16 cellular contexts compared by ENCODE assay signal in genomic region chr7:1248459-1249131, GRCh38. TPM values are rescaled to one million over a fixed set of nuclear protein-coding genes. Genes with fewer than 3 reads are reported as not detected.
A peak's percentile ranks its signal among the peaks of the same experiment; 100 is the strongest.
DNase-seq lines count a peak whose midpoint lies in the region; ATAC-seq and TF ChIP-seq lines count a peak whose summit lies in the region.
"Had no signal": no experiment of that assay in that cellular context is flagged by ENCODE, and none has a peak within 500 bp of the region (broad histone marks: within the 10 kb centered on the region; RNA-seq: fewer than 3 reads in every experiment).

No MANE protein-coding gene starts in this region.

- DNase-seq in NCI-H524 (lab: John Stamatoyannopoulos, UW) (peak; percentile 13 to 59), NCI-H524 treated with DMSO at 0.1 percent for 48 hours (lab: John Stamatoyannopoulos, UW) (no peak), H7 (peak; percentile 88), chondrocyte (ENCODE audit: low spot score) (peak; percentile 73), neural crest cell (ENCODE audit: low read depth, low spot score) (no peak), BE2C (no peak)
- DNase-seq: Karpas-422; NCI-H1436 treated with DMSO at 0.1 percent for 48 hours; stimulated activated CD4-positive, alpha-beta T cell treated with anti-CD3 and anti-CD28 coated beads, Interleukin-2, amount 100 ng/mL, for 24 hours; T-helper 1 cell; upper lobe of right lung had no signal

- no peaks in the 10 kb centered on the region for H3K36me3 Mint-ChIP-seq in chondrocyte (ENCODE audit: low read depth)
- no peaks in the 10 kb centered on the region for H3K36me3 Mint-ChIP-seq in neural crest cell (ENCODE audit: low read depth)

- H3K4me1 Mint-ChIP-seq in chondrocyte (ENCODE audit: low read depth): no peaks in the 10 kb centered on the region
- H3K4me1 Mint-ChIP-seq in neural crest cell: peaks cover 4% of the 10 kb centered on the region

- peaks cover 54% of the 10 kb centered on the region for H3K27me3 Mint-ChIP-seq in chondrocyte (ENCODE audit: low read depth)
- peaks cover 90% of the 10 kb centered on the region for H3K27me3 Mint-ChIP-seq in neural crest cell (ENCODE audit: low read depth)

- H3K36me3 ChIP-seq in H7 (replicated peaks; ENCODE audit: control insufficient read depth, insufficient read depth, low read length) (no peaks in the 10 kb centered on the region), BE2C (no peaks in the 10 kb centered on the region)
- H3K36me3 ChIP-seq: upper lobe of right lung had no signal

- H3K27ac Mint-ChIP-seq in chondrocyte (ENCODE audit: unreplicated experiment) (no peak overlapping the region), neural crest cell (ENCODE audit: unreplicated experiment) (no peak overlapping the region)

- H3K27me3 ChIP-seq in H7 (ENCODE audit: control insufficient read depth, insufficient read depth, low read length) (peaks cover 70% of the 10 kb centered on the region), BE2C (peaks cover 95% of the 10 kb centered on the region)

- no peaks in the 10 kb centered on the region for H3K9me3 ChIP-seq in BE2C
- H3K9me3 ChIP-seq: upper lobe of right lung had no signal

- H3K4me1 ChIP-seq in BE2C: no peaks in the 10 kb centered on the region

- no peaks in the 10 kb centered on the region for H3K9me3 Mint-ChIP-seq in chondrocyte (ENCODE audit: low read depth)
- H3K9me3 Mint-ChIP-seq in neural crest cell: no peaks in the 10 kb centered on the region

- ATAC-seq in HG03025 (IDR thresholded peaks at IDR 0.05; ENCODE audit: low FRiP score, unreplicated experiment): no peak
- no peak for ATAC-seq in HG03432 (IDR thresholded peaks at IDR 0.05; ENCODE audit: unreplicated experiment)
- ATAC-seq: upper lobe of right lung had no signal

- no peak overlapping the region for H3K4me3 ChIP-seq in H7 (ENCODE audit: insufficient read depth, low read depth, low read length)
- H3K4me3 ChIP-seq in BE2C (ENCODE audit: low read depth, low read length): no peak overlapping the region
- H3K4me3 ChIP-seq: upper lobe of right lung had no signal

- no peak overlapping the region for H3K4me3 Mint-ChIP-seq in chondrocyte (ENCODE audit: unreplicated experiment)
- H3K4me3 Mint-ChIP-seq in neural crest cell: peak overlapping the region; percentile 15

- no peak for TF ChIP-seq CTCF in chondrocyte (IDR thresholded peaks at IDR 0.05)
- no peak for TF ChIP-seq CTCF in neural crest cell (conservative IDR thresholded peaks at IDR 0.05)
- TF ChIP-seq CTCF in BE2C (IDR thresholded peaks at IDR 0.05; ENCODE audit: low read depth, low read length): no peak

RNA-seq across cellular contexts. Expression of gene UNCX, which starts 15.9 kb away (rescaled TPM):
- not detected in 2 replicates for total RNA-seq in H7 (2014; rRNA removed; shearing (Covaris generic))
- total RNA-seq in chondrocyte (not detected in 3 replicates), neural crest cell (2.4 and 2.7 TPM in 2 replicates)
- polyA plus RNA-seq in BE2C (2012; ENCODE audit: insufficient read depth, insufficient read length, low read depth): not detected
- total RNA-seq: A172, RPMI7951, upper lobe of right lung had no signal
- polyA plus RNA-seq: esophagus had no signal

Comparison
In these comparisons a context has a peak if more than half of its experiments do, and no peak if none do; other contexts are left out.
1. DNase-seq: peak in NCI-H524 (2 of 2), H7 (single experiment) and chondrocyte (single experiment); none in NCI-H524 treated with DMSO at 0.1 percent for 48 hours (single experiment), neural crest cell (single experiment) and BE2C (single experiment).